ENCODE assay signal across 28 cellular contexts in the genomic region with DNA sequence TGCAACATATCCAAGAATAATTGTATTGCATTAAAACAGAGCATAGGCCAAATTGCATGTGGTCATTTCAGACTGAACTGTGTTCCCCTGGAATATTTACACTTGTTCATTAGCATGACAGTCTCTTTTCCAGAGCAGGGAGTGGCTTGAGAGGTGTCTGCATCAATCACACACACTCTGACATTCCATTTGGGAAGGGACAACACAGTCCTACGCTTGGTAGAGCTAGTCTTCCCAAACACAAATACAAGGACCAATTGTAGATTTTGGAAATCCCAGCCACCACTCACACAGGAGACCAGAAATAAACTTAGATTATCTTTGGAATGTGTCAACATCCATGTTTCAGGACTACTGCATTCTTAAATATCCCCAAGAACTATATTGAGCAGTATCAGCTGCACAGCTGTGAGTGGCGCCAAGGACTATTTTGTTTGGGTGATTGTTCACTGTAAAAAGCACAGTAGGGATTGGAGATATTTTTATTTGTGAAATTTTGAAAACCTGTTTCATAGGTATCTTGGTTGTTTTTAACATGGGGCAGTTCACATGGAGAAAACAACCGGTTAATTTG.
"Had no signal": no experiment of that assay in that cellular context is flagged by ENCODE, and none has a peak within 500 bp of the region (broad histone marks: within the 10 kb centered on the region; RNA-seq: fewer than 3 reads in every experiment).

No MANE protein-coding gene starts in this region.

- H3K4me3 ChIP-seq: MG63, SK-N-MC had no signal

- DNase-seq: activated CD4-positive, alpha-beta memory T cell treated with anti-CD3 and anti-CD28 coated beads, Interleukin-2, amount 10 ng/mL, durations not matched to agents 7 days and 5 days; activated CD4-positive, alpha-beta T cell treated with anti-CD3 and anti-CD28 coated beads for 36 hours; activated CD4-positive, alpha-beta T cell treated with anti-CD3 and anti-CD28 coated beads, Interleukin-2, amount 50 U/mL, for 1 hour; activated gamma-delta T cell; activated naive CD4-positive, alpha-beta T cell treated with anti-CD3 and anti-CD28 coated beads for 36 hours; activated naive CD8-positive, alpha-beta T cell treated with anti-CD3 and anti-CD28 coated beads for 36 hours; activated T-cell treated with anti-CD3 and anti-CD28 coated beads for 4 hours; activated T-cell treated with anti-CD3 and anti-CD28 coated beads, Interleukin-2, amount 50 U/mL, for 48 hours; brain microvascular endothelial cell; caudate nucleus; MG63; MV-4-11; NCI-H1092 treated with DMSO at 0.1 percent for 48 hours; NCI-H1417 treated with DMSO at 0.1 percent for 48 hours; NCI-H1694; NCI-H2029; NCI-H2107; NCI-H510A treated with DMSO at 0.1 percent for 48 hours; NCI-H69; NK-92 treated with Interleukin-12 subunit alpha and Interleukin-12 subunit beta, amount 100 ng/mL, for 24 hours; OCI-M1; SIG-M5; T-cell; T-helper 2 cell; WERI-Rb-1 had no signal

- ATAC-seq: activated CD4-positive, alpha-beta T cell treated with anti-CD3 and anti-CD28 coated beads for 36 hours; activated T-helper 17 cell treated with anti-CD3 and anti-CD28 coated beads, Interleukin-2, amount 50 U/mL, for 72 hours; Panc1; T-cell had no signal

- H3K27ac ChIP-seq: brain microvascular endothelial cell, SK-N-MC, WERI-Rb-1 had no signal

- H3K27me3 ChIP-seq: brain microvascular endothelial cell had no signal

- H3K36me3 ChIP-seq: brain microvascular endothelial cell, MG63, WERI-Rb-1 had no signal

- H3K9me3 ChIP-seq: MG63 had no signal
